Comparison of ENCODE assay signal across 15 cellular contexts in the genomic region with DNA sequence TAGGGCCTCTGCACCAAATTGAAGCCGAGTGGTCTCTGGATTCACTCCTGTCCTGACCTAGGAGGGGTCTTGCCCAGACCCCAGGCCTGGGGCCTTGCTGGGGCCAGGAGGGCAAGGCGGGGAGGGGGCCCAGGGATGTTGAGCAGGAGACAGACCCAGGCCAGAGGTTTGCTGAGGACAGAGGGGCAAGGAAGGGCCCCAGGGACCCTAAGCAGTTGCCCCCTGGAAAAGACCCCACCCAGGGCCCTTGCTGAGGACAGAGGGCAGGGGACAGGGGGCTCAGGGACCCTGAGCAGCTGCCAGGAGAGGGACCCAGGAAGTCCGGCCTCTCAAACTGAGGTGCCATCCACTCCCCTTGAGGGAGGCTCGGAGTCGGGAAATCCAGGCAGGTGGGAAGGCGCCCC. TPM values are rescaled to one million over a fixed set of nuclear protein-coding genes. Genes with fewer than 3 reads are reported as not detected.
DNase-seq lines count a peak whose midpoint lies in the region; ATAC-seq and TF ChIP-seq lines count a peak whose summit lies in the region.
"Had no signal": no experiment of that assay in that cellular context is flagged by ENCODE, and none has a peak within 500 bp of the region (broad histone marks: within the 10 kb centered on the region; RNA-seq: fewer than 3 reads in every experiment).

No MANE protein-coding gene starts in this region.

- H3K27me3 ChIP-seq in hepatocyte = no peaks in the 10 kb centered on the region

- H2AFZ ChIP-seq in hepatocyte = no peak overlapping the region

- no peaks in the 10 kb centered on the region for H3K9me2 ChIP-seq in hepatocyte (replicated peaks; ENCODE audit: insufficient read depth)

- intact Hi-C loops in natural killer cell (cut with micrococcal nuclease) = loop anchor here (1.0 to 5.0 kb wide), 3 partner anchors 314 to 551 kb away; no protein-coding TSS in a partner anchor

- H3K27me3 Mint-ChIP-seq in natural killer cell treated with Interleukin-12 subunit alpha and Interleukin-12 subunit beta and Interleukin-15 and Interleukin-18, amount 100 ng/mL, for 72 hours = peaks cover 16 to 18% of the 10 kb centered on the region in 2 donors
- H3K27me3 Mint-ChIP-seq in natural killer cell (ENCODE audit: low read depth in 2 of 2) (peaks cover 12 to 18% of the 10 kb centered on the region in 2 donors), type B pancreatic cell (peaks cover 18% of the 10 kb centered on the region)

- peaks cover 41% of the 10 kb centered on the region for H3K4me1 ChIP-seq in hepatocyte (ENCODE audit: insufficient read depth)

- no peak overlapping the region for H3K4me3 ChIP-seq in hepatocyte

- no peaks in the 10 kb centered on the region for H3K36me3 Mint-ChIP-seq in natural killer cell treated with Interleukin-12 subunit alpha and Interleukin-12 subunit beta and Interleukin-15 and Interleukin-18, amount 100 ng/mL, for 72 hours
- H3K36me3 Mint-ChIP-seq in natural killer cell = no peaks in the 10 kb centered on the region
- H3K36me3 Mint-ChIP-seq in type B pancreatic cell = no peaks in the 10 kb centered on the region

- no peak for TF ChIP-seq CTCF in natural killer cell (IDR thresholded peaks at IDR 0.05)
- TF ChIP-seq CTCF in VCaP (conservative IDR thresholded peaks at IDR 0.05) = no peak
- TF ChIP-seq CTCF in hepatocyte (IDR thresholded peaks at IDR 0.05; ENCODE audit: poor library complexity) = no peak
- TF ChIP-seq CTCF in type B pancreatic cell (conservative IDR thresholded peaks at IDR 0.05) = no peak

- no peaks in the 10 kb centered on the region for H3K9me3 Mint-ChIP-seq in natural killer cell treated with Interleukin-12 subunit alpha and Interleukin-12 subunit beta and Interleukin-15 and Interleukin-18, amount 100 ng/mL, for 72 hours
- H3K9me3 Mint-ChIP-seq in natural killer cell (peaks cover 0 to 2% of the 10 kb centered on the region in 2 donors), type B pancreatic cell (no peaks in the 10 kb centered on the region)

- H3K4me3 Mint-ChIP-seq in natural killer cell treated with Interleukin-12 subunit alpha and Interleukin-12 subunit beta and Interleukin-15 and Interleukin-18, amount 100 ng/mL, for 72 hours = no peak overlapping the region
- H3K4me3 Mint-ChIP-seq in natural killer cell (no peak overlapping the region), type B pancreatic cell (peak overlapping the region; percentile 14)

- H4K20me1 ChIP-seq in hepatocyte (ENCODE audit: insufficient read depth, poor library complexity, severe bottlenecking) = no peaks in the 10 kb centered on the region

- 96% methylated on average over 6 of the region's 6 CpGs for WGBS in hepatocyte (ENCODE audit: low lambda C conversion rate, missing lambda C conversion rate)

- no peaks in the 10 kb centered on the region for H3K79me2 ChIP-seq in hepatocyte

- ATAC-seq in natural killer cell treated with Interleukin-12 subunit alpha and Interleukin-12 subunit beta and Interleukin-15 and Interleukin-18, amount 100 ng/mL, for 72 hours = no peak
- ATAC-seq in natural killer cell = no peak

- H3K4me1 Mint-ChIP-seq in natural killer cell treated with Interleukin-12 subunit alpha and Interleukin-12 subunit beta and Interleukin-15 and Interleukin-18, amount 100 ng/mL, for 72 hours (ENCODE audit: low read depth in 2 of 2) = no peaks in the 10 kb centered on the region
- H3K4me1 Mint-ChIP-seq in natural killer cell = no peaks in the 10 kb centered on the region
- H3K4me1 Mint-ChIP-seq in type B pancreatic cell (ENCODE audit: unreplicated experiment) = peaks cover 16% of the 10 kb centered on the region

- no peaks in the 10 kb centered on the region for H3K36me3 ChIP-seq in hepatocyte (replicated peaks; ENCODE audit: insufficient read depth, low read depth)

- H3K27ac Mint-ChIP-seq in natural killer cell treated with Interleukin-12 subunit alpha and Interleukin-12 subunit beta and Interleukin-15 and Interleukin-18, amount 100 ng/mL, for 72 hours = no peak overlapping the region
- H3K27ac Mint-ChIP-seq in natural killer cell = no peak overlapping the region
- no peak overlapping the region for H3K27ac Mint-ChIP-seq in type B pancreatic cell

- H3K27ac ChIP-seq in VCaP (peak overlapping the region; percentile 5; the same call in 1 of the 2 replicates), hepatocyte (peak overlapping the region; percentile 14)

- peak overlapping the region; percentile 71 for H3K4me2 ChIP-seq in hepatocyte

- no peaks in the 10 kb centered on the region for H3K9me3 ChIP-seq in hepatocyte (ENCODE audit: low read depth)

- peak; percentile 58 for DNase-seq in natural killer cell treated with Interleukin-12 subunit alpha and Interleukin-12 subunit beta and Interleukin-15 and Interleukin-18, amount 100 ng/mL, for 72 hours (ENCODE audit: low spot score)
- DNase-seq in natural killer cell (no peak), hepatocyte (ENCODE audit: low spot score) (no peak), type B pancreatic cell (ENCODE audit: extremely low spot score, unreplicated experiment) (no peak), NCI-H1694 (lab: John Stamatoyannopoulos, UW) (no peak), middle frontal gyrus (ENCODE audit: extremely low spot score, low spot score) (no peak), AG08396 (ENCODE audit: low spot score) (no peak)
- DNase-seq: NCI-H1436 treated with DMSO at 0.1 percent for 48 hours, NCI-H2081 treated with DMSO at 0.1 percent for 48 hours, NCI-H2227 treated with DMSO at 0.1 percent for 48 hours had no signal

RNA-seq across cellular contexts. Expression of a gene that starts 32.7 kb away (rescaled TPM):
- not detected for total RNA-seq in natural killer cell treated with Interleukin-12 subunit alpha and Interleukin-12 subunit beta and Interleukin-15 and Interleukin-18, amount 100 ng/mL, for 72 hours
- total RNA-seq in natural killer cell (not detected), hepatocyte (not detected in 2 replicates), type B pancreatic cell (ENCODE audit: low replicate concordance) (not detected in 2 replicates)
- not detected in 2 replicates for polyA plus RNA-seq in hepatocyte
- total RNA-seq: Caco-2, OCI-LY7, RPMI7951, SK-MEL-5 had no signal
